ENCODE assay signal across 9 cellular contexts in genomic region chr19:6273701-6274601, GRCh38. TPM values are rescaled to one million over a fixed set of nuclear protein-coding genes. Genes with fewer than 3 reads are reported as not detected.
DNase-seq lines count a peak whose midpoint lies in the region; ATAC-seq, FAIRE-seq and TF ChIP-seq lines count a peak whose summit lies in the region.
"Had no signal": no experiment of that assay in that cellular context is flagged by ENCODE, and none has a peak within 500 bp of the region (broad histone marks: within the 10 kb centered on the region; RNA-seq: fewer than 3 reads in every experiment).

No MANE protein-coding gene starts in this region.

- no peaks in the 10 kb centered on the region; the same call in 1 of the 2 replicates for H3K36me3 ChIP-seq in PC-3 (ENCODE audit: low read depth, low read length)

- peaks cover 90% of the 10 kb centered on the region for H3K79me2 ChIP-seq in PC-3 (ENCODE audit: low read length)

- TF ChIP-seq CTCF in PC-3 (conservative IDR thresholded peaks at IDR 0.05; ENCODE audit: low read depth, low read length): no peak

- H3K9me2 ChIP-seq in PC-3 (replicated peaks; ENCODE audit: low read length): no peaks in the 10 kb centered on the region

- CTCF ChIA-PET in PC-3 (lab: Charles Lee): interaction anchor here (0.6 kb wide), 1 partner anchor 194 kb away, joined by 6 read pairs; no protein-coding TSS in a partner anchor

- peaks cover 4% of the 10 kb centered on the region; the same call in 1 of the 2 replicates for H4K20me1 ChIP-seq in PC-3 (ENCODE audit: low read length)

- H3F3A ChIP-seq in PC-3 (ENCODE audit: low read length, unreplicated experiment): peaks cover 6% of the 10 kb centered on the region

- intact Hi-C loops in PC-3 (cut with micrococcal nuclease): loop anchor here (5.0 kb wide), 2 partner anchors 37 to 57 kb away; no protein-coding TSS in a partner anchor

- BruUV-seq in PC-3 (replicated peaks; lab: Mats Ljungman, UMichigan): TSS peak; percentile 41

- H3K9me3 ChIP-seq in PC-3 (ENCODE audit: low read length) (no peaks in the 10 kb centered on the region), mononuclear cell (ENCODE audit: low read depth, low read length) (no peaks in the 10 kb centered on the region)

- peak; percentile 79 for ATAC-seq in PC-3
- ATAC-seq in HG03175 (IDR thresholded peaks at IDR 0.05; ENCODE audit: unreplicated experiment): no peak

- H3K9ac ChIP-seq in PC-3 (ENCODE audit: low read length): peak overlapping the region; percentile 69

- DNase-seq in G401 (ENCODE audit: low spot score): peak; percentile 57
- peak; percentile 95 for DNase-seq in PC-3
- DNase-seq in epidermal melanocyte (ENCODE audit: insufficient read length, low spot score): peak; percentile 83
- peak; percentile 42 for DNase-seq in urothelium cell line (ENCODE audit: low spot score)
- no peak for DNase-seq in NCI-H2107 (lab: John Stamatoyannopoulos, UW)
- no peak for DNase-seq in stimulated activated CD4-positive, alpha-beta T cell treated with anti-CD3 and anti-CD28 coated beads, Interleukin-4, amount 100 ng/mL, for 1 hour

- H3K27me3 ChIP-seq in PC-3 (ENCODE audit: low read length) (no peaks in the 10 kb centered on the region), mononuclear cell (ENCODE audit: insufficient read depth, low read length) (no peaks in the 10 kb centered on the region)

- H3K27ac ChIP-seq in PC-3 (ENCODE audit: low read length): peak overlapping the region; percentile 79

- H3K4me1 ChIP-seq in PC-3 (ENCODE audit: insufficient read depth, low read length) (peaks cover 71% of the 10 kb centered on the region), mononuclear cell (ENCODE audit: insufficient read depth, low read length) (peaks cover 61% of the 10 kb centered on the region)

- POLR2A ChIA-PET in PC-3 (lab: Charles Lee; ENCODE audit: unreplicated experiment): interaction anchor here (0.6 kb wide), 1 partner anchor 13 kb away, joined by 4 read pairs; no protein-coding TSS in a partner anchor

- H3K4me3 ChIP-seq in PC-3 (ENCODE audit: low read length) (peak overlapping the region; percentile 55), mononuclear cell (ENCODE audit: low read length) (peak overlapping the region; percentile 6)

- FAIRE-seq in urothelium cell line (lab: Jason Lieb, UNC): no peak
- FAIRE-seq: H1 had no signal

- peak overlapping the region; percentile 51 for H2AFZ ChIP-seq in PC-3 (ENCODE audit: low read length)

- in situ Hi-C loops in G401 (cut with HindIII; ENCODE audit: low sequenced_read_pairs): no loop called here

- H3K4me2 ChIP-seq in PC-3 (ENCODE audit: low read length): peak overlapping the region; percentile 78

RNA-seq across cellular contexts. Expression of gene MLLT1, which starts 5.8 kb away (rescaled TPM):
- 5.6 and 7.5 TPM in 2 replicates for total RNA-seq in G401 (2014; rRNA removed; shearing (Covaris generic))
- total RNA-seq in PC-3 (2014; rRNA removed) (29.0 and 36.5 TPM in 2 replicates), mononuclear cell (4.4 TPM)

RNA-seq across cellular contexts. Expression of gene ACER1, which starts 59.5 kb away (rescaled TPM):
- not detected in 2 replicates for total RNA-seq in G401 (2014; rRNA removed; shearing (Covaris generic))
- total RNA-seq in PC-3 (2014; rRNA removed): not detected in 2 replicates
- total RNA-seq in mononuclear cell: 0.42 TPM
- total RNA-seq: H1 had no signal

Comparison
In these comparisons a context has a peak if more than half of its experiments do, and no peak if none do; other contexts are left out.
1. DNase-seq: peak in G401 (single experiment), PC-3 (single experiment), epidermal melanocyte (single experiment) and urothelium cell line (single experiment); none in NCI-H2107 (single experiment) and stimulated activated CD4-positive, alpha-beta T cell treated with anti-CD3 and anti-CD28 coated beads, Interleukin-4, amount 100 ng/mL, for 1 hour (single experiment).